ENCODE assay signal across 16 cellular contexts in the genomic region with DNA sequence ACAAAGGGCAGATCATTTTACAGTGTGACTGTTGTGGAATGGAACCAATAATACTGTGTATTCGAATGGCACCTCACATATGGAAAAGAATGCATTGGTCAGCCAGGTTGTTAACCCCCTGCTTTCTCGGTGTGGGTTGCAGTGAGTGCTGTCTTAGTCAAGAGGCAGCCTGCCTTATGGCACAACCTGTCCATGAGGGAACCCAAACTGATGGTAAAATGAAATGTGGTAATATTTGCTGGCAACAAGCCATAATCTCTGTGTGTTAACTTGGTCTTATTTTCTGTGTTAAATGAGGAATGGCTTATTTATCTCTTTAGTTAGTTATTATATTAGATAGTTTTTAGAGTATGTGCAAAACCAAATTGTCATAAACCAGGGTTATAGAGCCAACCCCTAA.
"Had no signal": no experiment of that assay in that cellular context is flagged by ENCODE, and none has a peak within 500 bp of the region (broad histone marks: within the 10 kb centered on the region; RNA-seq: fewer than 3 reads in every experiment).

No MANE protein-coding gene starts in this region.

- DNase-seq: activated CD4-positive, alpha-beta T cell treated with anti-CD3 and anti-CD28 coated beads, Interleukin-2, amount 50 U/mL, for 4 hours; activated CD4-positive, CD25-positive, alpha-beta regulatory T cell treated with anti-CD3 and anti-CD28 coated beads, Interleukin-2, amount 50 U/mL, for 72 hours; activated naive CD4-positive, alpha-beta T cell treated with Interleukin-2 at 50 U/mL for 16 hours; activated naive CD8-positive, alpha-beta T cell treated with anti-CD3 and anti-CD28 coated beads, Interleukin-2, amount 50 U/mL, for 24 hours; activated T-cell treated with anti-CD3 and anti-CD28 coated beads for 4 hours; dorsolateral prefrontal cortex; endodermal cell; hippocampal formation; naive B cell; stimulated activated CD4-positive, alpha-beta T cell treated with anti-CD3 and anti-CD28 coated beads, Interleukin-2, amount 100 ng/mL, for 48 hours; stimulated activated naive B cell treated with anti-CD40 and anti-IgM and Interleukin-4, amounts not matched to agents 10 μg/mL and 1 μg/mL and 100 μg/mL, for 72 hours; T-helper 9 cell; tibial artery had no signal

- H3K4me3 ChIP-seq: ascending aorta, dorsolateral prefrontal cortex, tibial artery had no signal

- ATAC-seq: activated naive CD8-positive, alpha-beta T cell treated with anti-CD3 and anti-CD28 coated beads, Interleukin-2, amount 50 U/mL, for 24 hours; left lobe of liver; stimulated activated naive B cell treated with anti-CD40 and anti-IgM and Interleukin-4, amounts not matched to agents 10 μg/mL and 1 μg/mL and 100 μg/mL, for 72 hours had no signal

- H3K9me3 ChIP-seq: ascending aorta, neutrophil, tibial artery had no signal

- H3K27me3 ChIP-seq: ascending aorta, dorsolateral prefrontal cortex, neutrophil, tibial artery had no signal

- H3K27ac ChIP-seq: ascending aorta, neutrophil, tibial artery had no signal
